ENCODE assay signal across 20 cellular contexts in genomic region chr10:62188021-62188616, GRCh38.
DNase-seq lines count a peak whose midpoint lies in the region; ATAC-seq and TF ChIP-seq lines count a peak whose summit lies in the region.
"Had no signal": no experiment of that assay in that cellular context is flagged by ENCODE, and none has a peak within 500 bp of the region (broad histone marks: within the 10 kb centered on the region; RNA-seq: fewer than 3 reads in every experiment).

No MANE protein-coding gene starts in this region.

- no peak overlapping the region for H2AFZ ChIP-seq in PC-3 (ENCODE audit: low read length)

- H3K9ac ChIP-seq in PC-3 (ENCODE audit: low read length): no peak overlapping the region
- no peak overlapping the region for H3K9ac ChIP-seq in endodermal cell (ENCODE audit: extremely low read depth, low read length, poor library complexity, severe bottlenecking)

- BruUV-seq in PC-3 (replicated peaks; lab: Mats Ljungman, UMichigan): no TSS peak

- H3K4me2 ChIP-seq in PC-3 (ENCODE audit: low read length): no peak overlapping the region

- H3K36me3 Mint-ChIP-seq in activated T-cell treated with anti-CD3 and anti-CD28 coated beads, Interleukin-2, amount 50 U/mL, for 24 hours (ENCODE audit: low read depth): peaks cover 33% of the 10 kb centered on the region
- no peaks in the 10 kb centered on the region for H3K36me3 Mint-ChIP-seq in activated naive CD8-positive, alpha-beta T cell
- H3K36me3 Mint-ChIP-seq in stimulated activated naive B cell treated with anti-CD40 and anti-IgM and Interleukin-4, amounts not matched to agents 10 μg/mL and 1 μg/mL and 100 μg/mL, for 72 hours: peaks cover 3 to 4% of the 10 kb centered on the region in 2 donors
- peaks cover 3% of the 10 kb centered on the region for H3K36me3 Mint-ChIP-seq in endodermal cell (ENCODE audit: low read depth)
- H3K36me3 Mint-ChIP-seq: CD8-positive, alpha-beta T cell had no signal

- intact Hi-C loops in PC-3 (cut with micrococcal nuclease): no loop called here

- H3K27me3 Mint-ChIP-seq in activated T-cell treated with anti-CD3 and anti-CD28 coated beads, Interleukin-2, amount 50 U/mL, for 24 hours: no peaks in the 10 kb centered on the region
- H3K27me3 Mint-ChIP-seq in activated naive CD8-positive, alpha-beta T cell: no peaks in the 10 kb centered on the region
- no peaks in the 10 kb centered on the region for H3K27me3 Mint-ChIP-seq in stimulated activated naive B cell treated with anti-CD40 and anti-IgM and Interleukin-4, amounts not matched to agents 10 μg/mL and 1 μg/mL and 100 μg/mL, for 72 hours
- no peaks in the 10 kb centered on the region for H3K27me3 Mint-ChIP-seq in endodermal cell (ENCODE audit: insufficient read depth)

- H3F3A ChIP-seq in PC-3 (ENCODE audit: low read length, unreplicated experiment): peaks cover 9% of the 10 kb centered on the region

- no peaks in the 10 kb centered on the region for H3K79me2 ChIP-seq in PC-3 (ENCODE audit: low read length)

- POLR2A ChIA-PET in PC-3 (lab: Charles Lee; ENCODE audit: unreplicated experiment): no interaction called here

- ATAC-seq in PC-3: no peak
- ATAC-seq in stimulated activated naive B cell treated with anti-CD40 and anti-IgM and Interleukin-4, amounts not matched to agents 10 μg/mL and 1 μg/mL and 100 μg/mL, for 72 hours (replicated peaks): peak; percentile 74 to 80
- ATAC-seq: CD8-positive, alpha-beta T cell had no signal

- H3K36me3 ChIP-seq in PC-3 (ENCODE audit: low read depth, low read length) (peaks cover 12% of the 10 kb centered on the region; the same call in 1 of the 2 replicates), endodermal cell (ENCODE audit: control insufficient read depth, insufficient read depth, low read length) (no peaks in the 10 kb centered on the region)
- H3K36me3 ChIP-seq: HAP-1, SJSA1, suprapubic skin had no signal

- peaks cover 8% of the 10 kb centered on the region for H3K9me3 Mint-ChIP-seq in activated T-cell treated with anti-CD3 and anti-CD28 coated beads, Interleukin-2, amount 50 U/mL, for 24 hours
- peaks cover 3% of the 10 kb centered on the region for H3K9me3 Mint-ChIP-seq in activated naive CD8-positive, alpha-beta T cell (ENCODE audit: low read depth)
- H3K9me3 Mint-ChIP-seq in stimulated activated naive B cell treated with anti-CD40 and anti-IgM and Interleukin-4, amounts not matched to agents 10 μg/mL and 1 μg/mL and 100 μg/mL, for 72 hours: peaks cover 2 to 4% of the 10 kb centered on the region in 2 donors
- no peaks in the 10 kb centered on the region for H3K9me3 Mint-ChIP-seq in endodermal cell
- H3K9me3 Mint-ChIP-seq: CD8-positive, alpha-beta T cell; nephron had no signal

- TF ChIP-seq CTCF in PC-3 (conservative IDR thresholded peaks at IDR 0.05; ENCODE audit: low read depth, low read length) (no peak), endodermal cell (conservative IDR thresholded peaks at IDR 0.05) (no peak)

- no peaks in the 10 kb centered on the region for H4K20me1 ChIP-seq in PC-3 (ENCODE audit: low read length)

- H3K27ac ChIP-seq in PC-3 (ENCODE audit: low read length): no peak overlapping the region
- no peak overlapping the region for H3K27ac ChIP-seq in endodermal cell (ENCODE audit: low read depth, low read length)
- H3K27ac ChIP-seq: SJSA1, suprapubic skin had no signal

- CTCF ChIA-PET in PC-3 (lab: Charles Lee): no interaction called here

- peak overlapping the region; percentile 28 for H3K4me3 Mint-ChIP-seq in activated T-cell treated with anti-CD3 and anti-CD28 coated beads, Interleukin-2, amount 50 U/mL, for 24 hours
- peak overlapping the region; percentile 14 for H3K4me3 Mint-ChIP-seq in activated naive CD8-positive, alpha-beta T cell
- H3K4me3 Mint-ChIP-seq in stimulated activated naive B cell treated with anti-CD40 and anti-IgM and Interleukin-4, amounts not matched to agents 10 μg/mL and 1 μg/mL and 100 μg/mL, for 72 hours: no peak overlapping the region
- no peak overlapping the region for H3K4me3 Mint-ChIP-seq in endodermal cell
- H3K4me3 Mint-ChIP-seq: CD8-positive, alpha-beta T cell; nephron had no signal

- H3K27ac Mint-ChIP-seq in activated T-cell treated with anti-CD3 and anti-CD28 coated beads, Interleukin-2, amount 50 U/mL, for 24 hours: peak overlapping the region; percentile 100
- peak overlapping the region; percentile 99 for H3K27ac Mint-ChIP-seq in activated naive CD8-positive, alpha-beta T cell
- H3K27ac Mint-ChIP-seq in stimulated activated naive B cell treated with anti-CD40 and anti-IgM and Interleukin-4, amounts not matched to agents 10 μg/mL and 1 μg/mL and 100 μg/mL, for 72 hours: peak overlapping the region; percentile 80
- H3K27ac Mint-ChIP-seq in endodermal cell: no peak overlapping the region
- H3K27ac Mint-ChIP-seq: CD8-positive, alpha-beta T cell; nephron had no signal

- 0 out of 2 replicates have a peak, but pooled peaks cover 5% of the 10 kb centered on the region for H3K9me3 ChIP-seq in PC-3 (ENCODE audit: low read length)
- no peaks in the 10 kb centered on the region for H3K9me3 ChIP-seq in endodermal cell (ENCODE audit: control insufficient read depth, low read length)
- H3K9me3 ChIP-seq: HAP-1, SJSA1, suprapubic skin had no signal

- H3K9me2 ChIP-seq in PC-3 (replicated peaks; ENCODE audit: low read length): no peaks in the 10 kb centered on the region

- H3K4me1 ChIP-seq in PC-3 (ENCODE audit: insufficient read depth, low read length) (peaks cover 20% of the 10 kb centered on the region), endodermal cell (ENCODE audit: control insufficient read depth, insufficient read depth, low read length) (no peaks in the 10 kb centered on the region)
- H3K4me1 ChIP-seq: HAP-1, SJSA1, suprapubic skin had no signal

- 96 to 97% methylated on average over 5 to 8 of the region's 8 CpGs for WGBS in endodermal cell (ENCODE audit: insufficient coverage in 1 of 2, insufficient read length in 1 of 2), 2 experiments

- H3K27me3 ChIP-seq in PC-3 (ENCODE audit: low read length) (no peaks in the 10 kb centered on the region), endodermal cell (ENCODE audit: control insufficient read depth, insufficient read depth, low read length, poor library complexity, severe bottlenecking) (no peaks in the 10 kb centered on the region)
- H3K27me3 ChIP-seq: SJSA1, suprapubic skin had no signal

- H3K4me1 Mint-ChIP-seq in activated T-cell treated with anti-CD3 and anti-CD28 coated beads, Interleukin-2, amount 50 U/mL, for 24 hours (ENCODE audit: low read depth): peaks cover 71% of the 10 kb centered on the region
- peaks cover 56% of the 10 kb centered on the region for H3K4me1 Mint-ChIP-seq in activated naive CD8-positive, alpha-beta T cell (ENCODE audit: low read depth)
- peaks cover 23 to 46% of the 10 kb centered on the region in 2 donors for H3K4me1 Mint-ChIP-seq in stimulated activated naive B cell treated with anti-CD40 and anti-IgM and Interleukin-4, amounts not matched to agents 10 μg/mL and 1 μg/mL and 100 μg/mL, for 72 hours
- no peaks in the 10 kb centered on the region for H3K4me1 Mint-ChIP-seq in endodermal cell
- H3K4me1 Mint-ChIP-seq: nephron had no signal

- DNase-seq in activated T-cell treated with anti-CD3 and anti-CD28 coated beads, Interleukin-2, amount 50 U/mL, for 24 hours: no peak
- no peak for DNase-seq in activated T-cell treated with anti-CD3 and anti-CD28 coated beads, Interleukin-2, amount 50 U/mL, for 1 hour
- peak; percentile 45 for DNase-seq in PC-3
- DNase-seq in stimulated activated naive B cell treated with anti-CD40 and anti-IgM and Interleukin-4, amounts not matched to agents 10 μg/mL and 1 μg/mL and 100 μg/mL, for 72 hours: no peak
- DNase-seq in DMS 273 (lab: John Stamatoyannopoulos, UW; ENCODE audit: unreplicated experiment): no peak
- no peak for DNase-seq in DMS79 treated with DMSO at 0.1 percent for 48 hours (lab: John Stamatoyannopoulos, UW)
- DNase-seq in endodermal cell: no peak
- DNase-seq: activated CD4-positive, CD25-positive, alpha-beta regulatory T cell treated with anti-CD3 and anti-CD28 coated beads, Interleukin-2, amount 50 U/mL, for 72 hours; aorta; CD8-positive, alpha-beta T cell; DND-41; effector CD8-positive, alpha-beta T cell; NCI-H146; NCI-H226; posterior cingulate gyrus had no signal

- no peak overlapping the region for H3K4me3 ChIP-seq in PC-3 (ENCODE audit: low read length)
- H3K4me3 ChIP-seq in endodermal cell (ENCODE audit: low read length): no peak overlapping the region
- H3K4me3 ChIP-seq: HAP-1, SJSA1, suprapubic skin had no signal

Comparison
In these comparisons a context has a peak if more than half of its experiments do, and no peak if none do; other contexts are left out.
1. H3K4me3 Mint-ChIP-seq: peak in activated T-cell treated with anti-CD3 and anti-CD28 coated beads, Interleukin-2, amount 50 U/mL, for 24 hours (single experiment) and activated naive CD8-positive, alpha-beta T cell (single experiment); none in stimulated activated naive B cell treated with anti-CD40 and anti-IgM and Interleukin-4, amounts not matched to agents 10 μg/mL and 1 μg/mL and 100 μg/mL, for 72 hours (0 of 2) and endodermal cell (single experiment).